In the genomic region with DNA sequence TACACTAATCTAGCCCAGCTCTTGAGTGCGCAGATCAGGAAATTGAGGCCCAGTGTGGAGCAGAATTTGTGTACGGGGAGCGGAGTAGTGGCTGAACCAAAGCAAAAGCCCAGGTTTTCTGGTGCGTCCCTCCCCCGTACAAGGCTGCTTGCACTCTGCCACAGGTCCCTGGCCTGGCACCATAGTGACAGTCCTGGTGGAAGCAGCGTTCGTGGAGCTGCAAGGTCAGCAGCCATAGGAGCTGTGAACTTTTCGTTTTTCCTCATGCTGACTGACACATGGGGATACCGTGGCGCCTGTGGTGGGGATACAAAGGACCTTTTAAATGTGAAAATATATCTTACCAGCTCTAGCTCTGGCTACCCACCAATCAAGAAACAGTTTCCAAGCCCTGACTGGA, we compare ENCODE assay signal across 12 cellular contexts. TPM values are rescaled to one million over a fixed set of nuclear protein-coding genes. Genes with fewer than 3 reads are reported as not detected.
DNase-seq lines count a peak whose midpoint lies in the region; ATAC-seq lines count a peak whose summit lies in the region.
"Had no signal": no experiment of that assay in that cellular context is flagged by ENCODE, and none has a peak within 500 bp of the region (broad histone marks: within the 10 kb centered on the region; RNA-seq: fewer than 3 reads in every experiment).

No MANE protein-coding gene starts in this region.

- peaks cover 0 to 13% of the 10 kb centered on the region in 2 donors for H3K4me1 ChIP-seq in esophagus (ENCODE audit: control insufficient read depth in 2 of 2, insufficient read depth in 2 of 2, low read length in 1 of 2)

- peak overlapping the region; percentile 99 for H3K27ac Mint-ChIP-seq in T-helper 17 cell

- no peaks in the 10 kb centered on the region for H3K27me3 Mint-ChIP-seq in T-helper 17 cell

- no peaks in the 10 kb centered on the region for H3K36me3 ChIP-seq in esophagus (ENCODE audit: control insufficient read depth in 2 of 2, insufficient read depth in 2 of 2, low read length in 1 of 2)

- H3K27ac ChIP-seq in esophagus (ENCODE audit: low read depth in 2 of 2, low read length in 1 of 2) (peak overlapping the region; percentile 40 to 54), substantia nigra (ENCODE audit: low read depth, low read length, poor library complexity, severe bottlenecking) (peak overlapping the region; percentile 40)

- H3K9me3 ChIP-seq in T-helper 17 cell (ENCODE audit: control insufficient read depth, low read length, poor library complexity, severe bottlenecking) (no peaks in the 10 kb centered on the region), esophagus (ENCODE audit: control insufficient read depth in 2 of 2, insufficient read depth in 1 of 2, low read depth in 1 of 2, low read length in 1 of 2) (no peaks in the 10 kb centered on the region)

- ATAC-seq in T-helper 17 cell = no peak

- no peaks in the 10 kb centered on the region for H3K27me3 ChIP-seq in esophagus (ENCODE audit: control insufficient read depth in 1 of 2, insufficient read depth in 2 of 2, low read length in 2 of 2)

- peak; percentile 71 for DNase-seq in activated effector memory CD4-positive, alpha-beta T cell treated with anti-CD3 and anti-CD28 coated beads, Interleukin-2, amount 50 U/mL, for 16 hours
- no peak for DNase-seq in activated effector memory CD4-positive, alpha-beta T cell treated with Interleukin-2 at 50 U/mL for 16 hours
- DNase-seq in T-helper 17 cell (no peak), substantia nigra (lab: John Stamatoyannopoulos, UW) (no peak), iPS-NIHi7 (ENCODE audit: extremely low spot score) (no peak), NOMO-1 (lab: John Stamatoyannopoulos, UW; ENCODE audit: unreplicated experiment in 2 of 2) (no peak), foreskin melanocyte (no peak)
- DNase-seq: ACHN, trophoblast cell had no signal

- H3K4me1 Mint-ChIP-seq in T-helper 17 cell = peaks cover 75% of the 10 kb centered on the region

- H3K4me3 ChIP-seq in esophagus (ENCODE audit: low read depth in 1 of 2, low read length in 2 of 2) = peak overlapping the region in 1 of 2 donors; percentile 13
- H3K4me3 ChIP-seq: coronary artery had no signal

- WGBS in esophagus, 2 donors = 63 to 67% methylated on average over 10 of the region's 10 CpGs

- peak overlapping the region; percentile 98 for H3K4me3 Mint-ChIP-seq in T-helper 17 cell
- H3K4me3 Mint-ChIP-seq: mesothelial cell of epicardium had no signal

- peaks cover 12% of the 10 kb centered on the region for H3K36me3 Mint-ChIP-seq in T-helper 17 cell (ENCODE audit: low read depth)
- H3K36me3 Mint-ChIP-seq: mesothelial cell of epicardium had no signal

RNA-seq across cellular contexts. Expression of a gene that starts 1.8 kb away (rescaled TPM):
- 100 to 1,000 TPM; 793 to 831 TPM for total RNA-seq in T-helper 17 cell
- polyA plus RNA-seq in esophagus = 10 to 100 TPM; 25.3 to 41.9 TPM
